1 cellular context compared by ENCODE assay signal in the genomic region with DNA sequence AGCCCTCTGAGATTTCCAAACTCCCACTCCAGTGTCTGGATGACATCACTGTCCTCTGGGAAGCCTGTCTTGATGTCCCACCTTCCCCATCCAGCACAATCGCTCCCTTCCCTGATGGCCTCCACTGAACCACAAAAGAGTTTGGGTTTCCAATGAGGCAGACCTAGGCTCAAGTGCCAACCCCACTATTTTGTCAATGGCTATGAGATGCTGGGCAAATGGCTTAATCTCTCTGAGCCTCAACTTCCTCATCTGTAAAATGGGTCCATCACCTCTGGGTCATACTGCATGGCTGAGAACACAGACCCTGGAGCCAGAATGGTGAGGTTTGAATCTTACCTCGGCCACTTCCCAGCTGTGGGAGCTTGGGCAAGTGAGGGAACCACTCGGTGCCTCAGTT.
TF ChIP-seq lines count a peak whose summit lies in the region.

No MANE protein-coding gene starts in this region.

TF ChIP-seq in HepG2, 621 proteins besides CTCF, POLR2A, EP300 and RAD21 (continued from another document):
- TF ChIP-seq, protein P1, sequence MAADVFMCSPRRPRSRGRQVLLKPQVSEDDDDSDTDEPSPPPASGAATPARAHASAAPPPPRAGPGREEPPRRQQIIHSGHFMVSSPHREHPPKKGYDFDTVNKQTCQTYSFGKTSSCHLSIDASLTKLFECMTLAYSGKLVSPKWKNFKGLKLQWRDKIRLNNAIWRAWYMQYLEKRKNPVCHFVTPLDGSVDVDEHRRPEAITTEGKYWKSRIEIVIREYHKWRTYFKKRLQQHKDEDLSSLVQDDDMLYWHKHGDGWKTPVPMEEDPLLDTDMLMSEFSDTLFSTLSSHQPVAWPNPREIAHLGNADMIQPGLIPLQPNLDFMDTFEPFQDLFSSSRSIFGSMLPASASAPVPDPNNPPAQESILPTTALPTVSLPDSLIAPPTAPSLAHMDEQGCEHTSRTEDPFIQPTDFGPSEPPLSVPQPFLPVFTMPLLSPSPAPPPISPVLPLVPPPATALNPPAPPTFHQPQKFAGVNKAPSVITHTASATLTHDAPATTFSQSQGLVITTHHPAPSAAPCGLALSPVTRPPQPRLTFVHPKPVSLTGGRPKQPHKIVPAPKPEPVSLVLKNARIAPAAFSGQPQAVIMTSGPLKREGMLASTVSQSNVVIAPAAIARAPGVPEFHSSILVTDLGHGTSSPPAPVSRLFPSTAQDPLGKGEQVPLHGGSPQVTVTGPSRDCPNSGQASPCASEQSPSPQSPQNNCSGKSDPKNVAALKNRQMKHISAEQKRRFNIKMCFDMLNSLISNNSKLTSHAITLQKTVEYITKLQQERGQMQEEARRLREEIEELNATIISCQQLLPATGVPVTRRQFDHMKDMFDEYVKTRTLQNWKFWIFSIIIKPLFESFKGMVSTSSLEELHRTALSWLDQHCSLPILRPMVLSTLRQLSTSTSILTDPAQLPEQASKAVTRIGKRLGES (CRISPR knock-in tag; IDR thresholded peaks at IDR 0.05; ENCODE audit: borderline replicate concordance): no peak
- TF ChIP-seq RCOR2 (CRISPR knock-in tag; IDR thresholded peaks at IDR 0.05): peak; percentile 74; the same call in 1 of the 2 replicates
- TF ChIP-seq KDM1A (CRISPR knock-in tag; IDR thresholded peaks at IDR 0.05): peak; percentile 96
- TF ChIP-seq HOXA9 (CRISPR knock-in tag; IDR thresholded peaks at IDR 0.05; ENCODE audit: borderline replicate concordance): 0 out of 2 replicates have a peak, but pooled peaks have one; percentile 37
- 0 out of 2 replicates have a peak, but pooled peaks have one; percentile 25 for TF ChIP-seq ZNF691 (CRISPR knock-in tag; IDR thresholded peaks at IDR 0.05; ENCODE audit: borderline replicate concordance, low read depth)
TF ChIP-seq in HepG2: peak in this region for 22.
